1 cellular context compared by ENCODE assay signal in genomic region chr17:66459811-66460270, GRCh38.
A peak's percentile ranks its signal among the peaks of the same experiment; 100 is the strongest.
TF ChIP-seq lines count a peak whose summit lies in the region.

No MANE protein-coding gene starts in this region.

TF ChIP-seq in HepG2, 621 proteins besides CTCF, POLR2A, EP300 and RAD21 (continued from another document and continues in another):
- no peak for TF ChIP-seq PRPF4 (IDR thresholded peaks at IDR 0.05; ENCODE audit: low read depth, low read length, poor library complexity, severe bottlenecking)
- 0 out of 4 replicates have a peak, but pooled peaks have one; percentile 25 to 39 for TF ChIP-seq MAFK (conservative IDR thresholded peaks at IDR 0.05 in 1 of 2, IDR thresholded peaks at IDR 0.05 in 1 of 2; ENCODE audit: low read length in 2 of 2)
- 0 out of 2 replicates have a peak, but pooled peaks have one; percentile 7 for TF ChIP-seq MBD4 (IDR thresholded peaks at IDR 0.05; ENCODE audit: borderline replicate concordance, low read length)
- TF ChIP-seq ZNF484 (CRISPR knock-in tag; IDR thresholded peaks at IDR 0.05; ENCODE audit: borderline replicate concordance, low read depth): no peak
- 0 out of 2 replicates have a peak, but pooled peaks have one; percentile 90 for TF ChIP-seq SIX4 (CRISPR knock-in tag; IDR thresholded peaks at IDR 0.05)
- 0 out of 2 replicates have a peak, but pooled peaks have one; percentile 59 for TF ChIP-seq PBX3 (CRISPR knock-in tag; IDR thresholded peaks at IDR 0.05; ENCODE audit: borderline replicate concordance)
- no peak for TF ChIP-seq MLLT10 (CRISPR knock-in tag; IDR thresholded peaks at IDR 0.05)
- TF ChIP-seq ATF2 (CRISPR knock-in tag; IDR thresholded peaks at IDR 0.05): peak; percentile 80
- no peak for TF ChIP-seq XBP1 (CRISPR knock-in tag; IDR thresholded peaks at IDR 0.05)
- no peak for TF ChIP-seq ZNF431 (CRISPR knock-in tag; IDR thresholded peaks at IDR 0.05; ENCODE audit: borderline replicate concordance, low read depth)
- peak; percentile 72; the same call in 1 of the 2 replicates for TF ChIP-seq ZSCAN29 (CRISPR knock-in tag; conservative IDR thresholded peaks at IDR 0.05)
- no peak for TF ChIP-seq HNRNPL (IDR thresholded peaks at IDR 0.05; ENCODE audit: low read depth, low read length)
- TF ChIP-seq AGO2 (optimal IDR thresholded peaks at IDR 0.05; ENCODE audit: low read depth, low read length): no peak
- no peak for TF ChIP-seq ZNF18 (CRISPR knock-in tag; IDR thresholded peaks at IDR 0.05; ENCODE audit: insufficient replicate concordance)
- TF ChIP-seq JARID2 (CRISPR knock-in tag; IDR thresholded peaks at IDR 0.05; ENCODE audit: insufficient replicate concordance): no peak
- peak; percentile 76; the same call in 1 of the 2 replicates for TF ChIP-seq ZNF335 (CRISPR knock-in tag; IDR thresholded peaks at IDR 0.05)
- TF ChIP-seq SNAPC4 (CRISPR knock-in tag; IDR thresholded peaks at IDR 0.05): no peak
- no peak for TF ChIP-seq HES4 (CRISPR knock-in tag; IDR thresholded peaks at IDR 0.05; ENCODE audit: borderline replicate concordance)
- TF ChIP-seq ZNF468 (CRISPR knock-in tag; IDR thresholded peaks at IDR 0.05): no peak
- no peak for TF ChIP-seq GPBP1L1 (CRISPR knock-in tag; IDR thresholded peaks at IDR 0.05)
- no peak; the same call in 1 of the 2 replicates for TF ChIP-seq SMARCC2 (IDR thresholded peaks at IDR 0.05)
- peak; percentile 74 for TF ChIP-seq ZBTB33 (CRISPR knock-in tag; IDR thresholded peaks at IDR 0.05)
- peak; percentile 99 for TF ChIP-seq GATAD2A (CRISPR knock-in tag; IDR thresholded peaks at IDR 0.05)
- TF ChIP-seq SNAPC5 (CRISPR knock-in tag; IDR thresholded peaks at IDR 0.05; ENCODE audit: borderline replicate concordance): no peak
- 0 out of 2 replicates have a peak, but pooled peaks have one; percentile 39 for TF ChIP-seq MTF1 (CRISPR knock-in tag; IDR thresholded peaks at IDR 0.05)
- TF ChIP-seq NFKB2 (CRISPR knock-in tag; IDR thresholded peaks at IDR 0.05; ENCODE audit: borderline replicate concordance): no peak
- TF ChIP-seq MED8 (CRISPR knock-in tag; IDR thresholded peaks at IDR 0.05; ENCODE audit: insufficient replicate concordance): peak; percentile 60
- TF ChIP-seq ZNF616 (CRISPR knock-in tag; IDR thresholded peaks at IDR 0.05; ENCODE audit: low read depth): no peak
- no peak for TF ChIP-seq ZNF598 (CRISPR knock-in tag; IDR thresholded peaks at IDR 0.05; ENCODE audit: borderline replicate concordance)
- no peak for TF ChIP-seq ZNF615 (CRISPR knock-in tag; IDR thresholded peaks at IDR 0.05; ENCODE audit: borderline replicate concordance)
- peak; percentile 68; the same call in 1 of the 2 replicates for TF ChIP-seq TBX2 (CRISPR knock-in tag; IDR thresholded peaks at IDR 0.05; ENCODE audit: borderline replicate concordance)
- no peak for TF ChIP-seq EZH2 (conservative IDR thresholded peaks at IDR 0.05; ENCODE audit: low read depth, low read length)
- no peak for TF ChIP-seq GPN1 (CRISPR knock-in tag; IDR thresholded peaks at IDR 0.05; ENCODE audit: borderline replicate concordance)
- TF ChIP-seq ZFP1 (CRISPR knock-in tag; IDR thresholded peaks at IDR 0.05): 0 out of 2 replicates have a peak, but pooled peaks have one; percentile 39
- no peak; the same call in 1 of the 2 replicates for TF ChIP-seq ZNF816 (CRISPR knock-in tag; IDR thresholded peaks at IDR 0.05; ENCODE audit: borderline replicate concordance)
- no peak for TF ChIP-seq ZZZ3 (CRISPR knock-in tag; IDR thresholded peaks at IDR 0.05; ENCODE audit: borderline replicate concordance)
- no peak for TF ChIP-seq ZNF619 (CRISPR knock-in tag; IDR thresholded peaks at IDR 0.05)
- no peak for TF ChIP-seq AKAP8 (CRISPR knock-in tag; IDR thresholded peaks at IDR 0.05)
- TF ChIP-seq RNF219 (CRISPR knock-in tag; IDR thresholded peaks at IDR 0.05): 0 out of 2 replicates have a peak, but pooled peaks have one; percentile 52
- TF ChIP-seq RORA (CRISPR knock-in tag; IDR thresholded peaks at IDR 0.05): no peak
- TF ChIP-seq SETDB1 (CRISPR knock-in tag; IDR thresholded peaks at IDR 0.05; ENCODE audit: borderline replicate concordance): no peak
- no peak for TF ChIP-seq ZNF383 (CRISPR knock-in tag; IDR thresholded peaks at IDR 0.05; ENCODE audit: borderline replicate concordance)
- TF ChIP-seq SOX13 (IDR thresholded peaks at IDR 0.05): no peak
- TF ChIP-seq SOX13 (CRISPR knock-in tag; conservative IDR thresholded peaks at IDR 0.05 in 1 of 2, IDR thresholded peaks at IDR 0.05 in 1 of 2): peak in 1 of 2 experiments; percentile 71; a peak in 1 of 4 replicates
- TF ChIP-seq SSRP1 (CRISPR knock-in tag; IDR thresholded peaks at IDR 0.05): no peak; the same call in 1 of the 2 replicates
- TF ChIP-seq IKZF5 (CRISPR knock-in tag; IDR thresholded peaks at IDR 0.05): peak; percentile 63; the same call in 1 of the 2 replicates
- no peak for TF ChIP-seq ZNF143 (CRISPR knock-in tag; IDR thresholded peaks at IDR 0.05)
- no peak for TF ChIP-seq ARHGAP35 (CRISPR knock-in tag; IDR thresholded peaks at IDR 0.05; ENCODE audit: borderline replicate concordance)
- no peak for TF ChIP-seq TFE3 (CRISPR knock-in tag; IDR thresholded peaks at IDR 0.05)
